1 cellular context compared by ENCODE assay signal in genomic region chr13:32824061-32824460, GRCh38.
TF ChIP-seq lines count a peak whose summit lies in the region.

No MANE protein-coding gene starts in this region.

TF ChIP-seq in SK-N-SH, 30 proteins besides CTCF, POLR2A, EP300 and RAD21:
- TF ChIP-seq ZBTB33 (IDR thresholded peaks at IDR 0.05; ENCODE audit: borderline replicate concordance, low read depth) (no peak), REST (IDR thresholded peaks at IDR 0.05; ENCODE audit: low read depth, low read length) (peak; percentile 46; the same call in 1 of the 2 replicates)
